In genomic region chr12:53268009-53268636, GRCh38 we compare ENCODE assay signal across 8 cellular contexts. TPM values are rescaled to one million over a fixed set of nuclear protein-coding genes. Genes with fewer than 3 reads are reported as not detected.
DNase-seq lines count a peak whose midpoint lies in the region; ATAC-seq and TF ChIP-seq lines count a peak whose summit lies in the region.

ESPL1 (plus strand) TSS chr12:53268299; CDS start chr12:53268767, 468 bp downstream.

- TF ChIP-seq CTCF in Loucy (conservative IDR thresholded peaks at IDR 0.05; ENCODE audit: low read length) (peak; percentile 64), parathyroid adenoma (IDR thresholded peaks at IDR 0.05) (no peak), upper lobe of left lung (IDR thresholded peaks at IDR 0.05) (peak; percentile 24 to 56 (median 32))

- no peak for TF ChIP-seq POLR2A in upper lobe of left lung (IDR thresholded peaks at IDR 0.05)

- no peaks in the 10 kb centered on the region for H3K9me3 ChIP-seq in Loucy (ENCODE audit: insufficient read depth, low read depth, low read length)
- H3K9me3 ChIP-seq in SK-N-MC (ENCODE audit: low read depth, low read length) = no peaks in the 10 kb centered on the region
- no peaks in the 10 kb centered on the region for H3K9me3 ChIP-seq in parathyroid adenoma (ENCODE audit: control insufficient read depth, low read length)
- H3K9me3 ChIP-seq in upper lobe of left lung = no peaks in the 10 kb centered on the region

- peaks cover 39% of the 10 kb centered on the region for H3K36me3 Mint-ChIP-seq in activated naive CD4-positive, alpha-beta T cell treated with anti-CD3 and anti-CD28 coated beads, Interleukin-2, amount 10 ng/mL, durations not matched to agents 7 days and 5 days

- H3K27me3 Mint-ChIP-seq in activated naive CD4-positive, alpha-beta T cell treated with anti-CD3 and anti-CD28 coated beads, Interleukin-2, amount 10 ng/mL, durations not matched to agents 7 days and 5 days = no peaks in the 10 kb centered on the region

- intact Hi-C loops in Right ventricle myocardium inferior (cut with DNase I) = loop anchor here (5.0 kb wide), 1 partner anchor 51 kb away; no protein-coding TSS in a partner anchor

- ATAC-seq in Right ventricle myocardium inferior (peak; percentile 94), upper lobe of left lung (ENCODE audit: low FRiP score in 2 of 2) (peak; percentile 82 to 97)

- peak within 1 kb of the TSS; percentile 73 for H3K27ac ChIP-seq in SK-N-MC
- H3K27ac ChIP-seq in parathyroid adenoma = no peak within 1 kb of the TSS
- peak within 1 kb of the TSS; percentile 47 to 80 (median 58) for H3K27ac ChIP-seq in upper lobe of left lung

- CTCF ChIA-PET in activated naive CD4-positive, alpha-beta T cell treated with anti-CD3 and anti-CD28 coated beads, Interleukin-2, amount 10 ng/mL, durations not matched to agents 7 days and 5 days (lab: Charles Lee) = interaction anchor here (0.8 to 6.1 kb wide), 19 partner anchors 10 to 109 kb away, joined by 3 to 148 read pairs (median 5); partner anchors contain the start of genes AAAS and PFDN5

- H3K4me3 Mint-ChIP-seq in activated naive CD4-positive, alpha-beta T cell treated with anti-CD3 and anti-CD28 coated beads, Interleukin-2, amount 10 ng/mL, durations not matched to agents 7 days and 5 days = peak within 1 kb of the TSS; percentile 99

- H3K4me3 ChIP-seq in H7 (ENCODE audit: insufficient read depth, low read depth, low read length) = peak within 1 kb of the TSS; percentile 89
- peak within 1 kb of the TSS; percentile 90 for H3K4me3 ChIP-seq in Loucy (ENCODE audit: low read length, poor library complexity, severe bottlenecking)
- H3K4me3 ChIP-seq in SK-N-MC = peak within 1 kb of the TSS; percentile 100
- peak within 1 kb of the TSS; percentile 59 for H3K4me3 ChIP-seq in parathyroid adenoma (ENCODE audit: low read depth, low read length)
- peak within 1 kb of the TSS; percentile 52 to 74 (median 69) for H3K4me3 ChIP-seq in upper lobe of left lung

- H3K4me1 ChIP-seq in Loucy (ENCODE audit: insufficient read depth, low read length, poor library complexity, severe bottlenecking) = peaks cover 28% of the 10 kb centered on the region
- no peaks in the 10 kb centered on the region for H3K4me1 ChIP-seq in parathyroid adenoma
- H3K4me1 ChIP-seq in upper lobe of left lung = peaks cover 8 to 22% (median 16%) of the 10 kb centered on the region in 4 donors

- no peaks in the 10 kb centered on the region for H3K9me2 ChIP-seq in Loucy (replicated peaks; ENCODE audit: low read depth, low read length)

- H3K4me2 ChIP-seq in Loucy (ENCODE audit: low read depth, low read length, poor library complexity, severe bottlenecking) (peak within 1 kb of the TSS; percentile 90), parathyroid adenoma (ENCODE audit: low read length) (peak within 1 kb of the TSS; percentile 97)

- H3F3A ChIP-seq in Loucy (ENCODE audit: low read depth) = no peaks in the 10 kb centered on the region

- no peaks in the 10 kb centered on the region for H3K9me3 Mint-ChIP-seq in activated naive CD4-positive, alpha-beta T cell treated with anti-CD3 and anti-CD28 coated beads, Interleukin-2, amount 10 ng/mL, durations not matched to agents 7 days and 5 days

- H3K4me1 Mint-ChIP-seq in activated naive CD4-positive, alpha-beta T cell treated with anti-CD3 and anti-CD28 coated beads, Interleukin-2, amount 10 ng/mL, durations not matched to agents 7 days and 5 days = peaks cover 50% of the 10 kb centered on the region

- no peaks in the 10 kb centered on the region for H4K20me1 ChIP-seq in Loucy (ENCODE audit: insufficient read depth, low read length, poor library complexity, severe bottlenecking)

- 1 to 2% methylated on average over 48 to 58 of the region's 59 CpGs for WGBS in upper lobe of left lung, 2 donors

- H3K79me2 ChIP-seq in Loucy (ENCODE audit: insufficient read depth, low read length) (peaks cover 48% of the 10 kb centered on the region), parathyroid adenoma (no peaks in the 10 kb centered on the region)

- TF ChIP-seq EP300 in upper lobe of left lung (IDR thresholded peaks at IDR 0.05) = peak in 1 of 4 donors; percentile 24

- peak; percentile 28 for DNase-seq in GM04504 (ENCODE audit: low read depth)
- peak; percentile 98 for DNase-seq in H7
- DNase-seq in SK-N-MC (ENCODE audit: low read depth, low spot score) = peak; percentile 14
- peak; percentile 87 for DNase-seq in activated naive CD4-positive, alpha-beta T cell treated with anti-CD3 and anti-CD28 coated beads, Interleukin-2, amount 10 ng/mL, durations not matched to agents 7 days and 5 days
- peak; percentile 86 for DNase-seq in Right ventricle myocardium inferior (ENCODE audit: missing footprints)
- DNase-seq in upper lobe of left lung = peak; percentile 75 to 96

- H3K36me3 ChIP-seq in H7 (replicated peaks; ENCODE audit: control insufficient read depth, insufficient read depth, low read length) (peaks cover 19% of the 10 kb centered on the region), Loucy (ENCODE audit: insufficient read depth, low read length) (no peaks in the 10 kb centered on the region), SK-N-MC (ENCODE audit: insufficient read depth, low read length) (peaks cover 31% of the 10 kb centered on the region), parathyroid adenoma (ENCODE audit: control insufficient read depth, insufficient read depth, low read length) (no peaks in the 10 kb centered on the region), upper lobe of left lung (no peaks in the 10 kb centered on the region)

- H3K27ac Mint-ChIP-seq in activated naive CD4-positive, alpha-beta T cell treated with anti-CD3 and anti-CD28 coated beads, Interleukin-2, amount 10 ng/mL, durations not matched to agents 7 days and 5 days = peak within 1 kb of the TSS; percentile 93

- H3K27me3 ChIP-seq in H7 (ENCODE audit: control insufficient read depth, insufficient read depth, low read length) (no peaks in the 10 kb centered on the region), Loucy (ENCODE audit: insufficient read depth, low read length, poor library complexity, severe bottlenecking) (no peaks in the 10 kb centered on the region), parathyroid adenoma (ENCODE audit: control insufficient read depth, insufficient read depth, low read length) (no peaks in the 10 kb centered on the region), upper lobe of left lung (no peaks in the 10 kb centered on the region)

- H3K9ac ChIP-seq in Loucy (ENCODE audit: low read depth, low read length, poor library complexity, severe bottlenecking) = peak within 1 kb of the TSS; percentile 93
- H3K9ac ChIP-seq in SK-N-MC (ENCODE audit: insufficient read length) = peak within 1 kb of the TSS; percentile 89
- no peak within 1 kb of the TSS for H3K9ac ChIP-seq in parathyroid adenoma

- H2AFZ ChIP-seq in Loucy (ENCODE audit: low read length) (peak within 1 kb of the TSS; percentile 97), parathyroid adenoma (peak within 1 kb of the TSS; percentile 81)

RNA-seq across cellular contexts. Expression of gene ESPL1, which starts in this region (rescaled TPM):
- total RNA-seq in H7 (2014; rRNA removed; shearing (Covaris generic)) = 43.6 and 46.2 TPM in 2 replicates
- total RNA-seq in Right ventricle myocardium inferior (0.97 TPM), upper lobe of left lung (1 to 10 TPM; 1.5 to 5.3 (median 2.1) TPM)

Comparison
In these comparisons a context has a peak if more than half of its experiments do, and no peak if none do; other contexts are left out.
1. Peak in DNase-seq and ATAC-seq in Right ventricle myocardium inferior; RNA of the gene not detected or under 1 TPM.
2. DNase-seq: peak in every context shown above with its lines; median percentile 98 in H7; 87 in activated naive CD4-positive, alpha-beta T cell treated with anti-CD3 and anti-CD28 coated beads, Interleukin-2, amount 10 ng/mL, durations not matched to agents 7 days and 5 days; 86 in Right ventricle myocardium inferior; 86 in upper lobe of left lung; 28 in GM04504; 14 in SK-N-MC.